ENCODE assay signal across 22 cellular contexts in the genomic region with DNA sequence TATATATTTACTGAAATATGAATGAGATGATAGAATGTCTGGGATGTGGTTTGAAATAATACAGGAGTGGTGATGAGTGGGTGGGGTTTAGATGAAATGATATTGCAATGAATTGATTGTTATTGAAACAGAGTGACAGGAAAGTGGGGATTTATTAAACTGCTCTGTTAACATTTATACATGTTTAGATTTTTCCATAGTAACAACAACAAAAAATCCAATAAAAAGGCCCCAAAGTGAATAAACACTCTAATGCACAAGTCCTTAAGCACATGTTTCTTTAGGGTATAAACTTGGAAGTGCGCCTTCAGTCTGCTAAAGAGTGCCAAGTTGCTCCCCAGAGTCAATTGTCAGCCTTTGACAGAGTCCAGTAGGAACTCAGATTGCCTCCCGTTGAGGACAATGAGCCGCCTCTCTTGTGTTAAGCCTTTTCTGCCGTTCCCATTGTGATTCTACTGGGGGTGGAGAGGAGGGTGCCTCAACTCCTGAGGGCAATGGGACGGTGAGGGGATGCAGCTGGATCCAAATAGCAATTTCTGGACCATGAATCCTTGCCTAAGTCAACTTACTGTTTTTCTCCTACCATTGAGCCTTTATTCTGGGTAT.
"Had no signal": no experiment of that assay in that cellular context is flagged by ENCODE, and none has a peak within 500 bp of the region (broad histone marks: within the 10 kb centered on the region; RNA-seq: fewer than 3 reads in every experiment).

No MANE protein-coding gene starts in this region.

- H3K27ac ChIP-seq: cardiac muscle cell, spleen had no signal

- H3K9me3 ChIP-seq: mucosa of descending colon, spleen had no signal

- DNase-seq: activated CD4-positive, alpha-beta memory T cell treated with anti-CD3 and anti-CD28 coated beads, Interleukin-2, amount 10 ng/mL, durations not matched to agents 7 days and 5 days; activated CD4-positive, alpha-beta T cell treated with anti-CD3 and anti-CD28 coated beads, Interleukin-2, amount 10 ng/mL, durations not matched to agents 24 days and 14 days; activated CD8-positive, alpha-beta memory T cell treated with anti-CD3 and anti-CD28 coated beads, Interleukin-2, amount 10 ng/mL, durations not matched to agents 7 days and 5 days; activated gamma-delta T cell; activated naive CD4-positive, alpha-beta T cell treated with anti-CD3 and anti-CD28 coated beads, Interleukin-2, amount 50 U/mL, for 16 hours; activated naive CD8-positive, alpha-beta T cell treated with anti-CD3 and anti-CD28 coated beads, Interleukin-2, amount 50 U/mL, for 24 hours; activated T-cell treated with anti-CD3 and anti-CD28 coated beads for 4 hours; effector CD4-positive, alpha-beta T cell; foreskin melanocyte; glutamatergic neuron; hippocampal formation; islet precursor cell; left cardiac atrium; mesenchymal stem cell; mucosa of descending colon; nephron progenitor cell; spleen; stimulated activated CD4-positive, alpha-beta T cell treated with anti-CD3 and anti-CD28 coated beads, Interleukin-4, amount 100 ng/mL, for 4 hours; stimulated activated naive CD8-positive, alpha-beta T cell treated with anti-CD3 and anti-CD28 coated beads, Interleukin-15, Interleukin-2, amounts not matched to agents 100 U/mL and 50 U/mL, for 24 hours; T-helper 2 cell had no signal

- H3K9me3 Mint-ChIP-seq: activated CD4-positive, alpha-beta memory T cell treated with anti-CD3 and anti-CD28 coated beads, Interleukin-2, amount 10 ng/mL, durations not matched to agents 7 days and 5 days; activated CD4-positive, alpha-beta T cell treated with anti-CD3 and anti-CD28 coated beads, Interleukin-2, amount 10 ng/mL, durations not matched to agents 24 days and 14 days; activated naive CD8-positive, alpha-beta T cell treated with anti-CD3 and anti-CD28 coated beads, Interleukin-2, amount 50 U/mL, for 24 hours; activated T-helper 1 cell treated with anti-CD3 and anti-CD28 coated beads, Interleukin-12 subunit alpha, Interleukin-12 subunit beta, Interleukin-2, Interleukin-4 antibody, amounts not matched to agents 30 ng/mL and 10 ng/mL and 1 ng/mL, durations not matched to agents 14 hours and 24 hours and 36 hours; nephron progenitor cell had no signal

- H3K4me1 Mint-ChIP-seq: activated CD4-positive, alpha-beta memory T cell treated with anti-CD3 and anti-CD28 coated beads, Interleukin-2, amount 10 ng/mL, durations not matched to agents 7 days and 5 days; activated CD4-positive, alpha-beta T cell treated with anti-CD3 and anti-CD28 coated beads, Interleukin-2, amount 10 ng/mL, durations not matched to agents 24 days and 14 days; activated naive CD8-positive, alpha-beta T cell treated with anti-CD3 and anti-CD28 coated beads, Interleukin-2, amount 50 U/mL, for 24 hours had no signal

- H3K27ac Mint-ChIP-seq: activated CD4-positive, alpha-beta memory T cell treated with anti-CD3 and anti-CD28 coated beads, Interleukin-2, amount 10 ng/mL, durations not matched to agents 7 days and 5 days; activated CD4-positive, alpha-beta T cell treated with anti-CD3 and anti-CD28 coated beads, Interleukin-2, amount 10 ng/mL, durations not matched to agents 24 days and 14 days; activated CD8-positive, alpha-beta memory T cell treated with anti-CD3 and anti-CD28 coated beads, Interleukin-2, amount 10 ng/mL, durations not matched to agents 7 days and 5 days; activated naive CD8-positive, alpha-beta T cell treated with anti-CD3 and anti-CD28 coated beads, Interleukin-2, amount 50 U/mL, for 24 hours; activated T-helper 1 cell treated with anti-CD3 and anti-CD28 coated beads, Interleukin-12 subunit alpha, Interleukin-12 subunit beta, Interleukin-2, Interleukin-4 antibody, amounts not matched to agents 30 ng/mL and 10 ng/mL and 1 ng/mL, durations not matched to agents 14 hours and 24 hours and 36 hours; nephron progenitor cell had no signal

- H3K4me3 ChIP-seq: cardiac muscle cell, mucosa of descending colon, spleen had no signal

- H3K27me3 ChIP-seq: cardiac muscle cell, spleen had no signal

- H3K36me3 Mint-ChIP-seq: activated CD8-positive, alpha-beta memory T cell treated with anti-CD3 and anti-CD28 coated beads, Interleukin-2, amount 10 ng/mL, durations not matched to agents 7 days and 5 days had no signal

- H3K36me3 ChIP-seq: cardiac muscle cell, spleen had no signal

- H3K4me3 Mint-ChIP-seq: activated CD4-positive, alpha-beta memory T cell treated with anti-CD3 and anti-CD28 coated beads, Interleukin-2, amount 10 ng/mL, durations not matched to agents 7 days and 5 days; activated CD4-positive, alpha-beta T cell treated with anti-CD3 and anti-CD28 coated beads, Interleukin-2, amount 10 ng/mL, durations not matched to agents 24 days and 14 days; activated CD8-positive, alpha-beta memory T cell treated with anti-CD3 and anti-CD28 coated beads, Interleukin-2, amount 10 ng/mL, durations not matched to agents 7 days and 5 days; activated naive CD8-positive, alpha-beta T cell treated with anti-CD3 and anti-CD28 coated beads, Interleukin-2, amount 50 U/mL, for 24 hours; activated T-helper 1 cell treated with anti-CD3 and anti-CD28 coated beads, Interleukin-12 subunit alpha, Interleukin-12 subunit beta, Interleukin-2, Interleukin-4 antibody, amounts not matched to agents 30 ng/mL and 10 ng/mL and 1 ng/mL, durations not matched to agents 14 hours and 24 hours and 36 hours; nephron progenitor cell had no signal
